Comparison of ENCODE assay signal across 8 cellular contexts in genomic region chr17:75764711-75765421, GRCh38. TPM values are rescaled to one million over a fixed set of nuclear protein-coding genes. Genes with fewer than 3 reads are reported as not detected.
DNase-seq lines count a peak whose midpoint lies in the region; ATAC-seq and TF ChIP-seq lines count a peak whose summit lies in the region.

GALK1 (minus strand) TSS chr17:75765192; CDS start chr17:75765136, 56 bp downstream.

- H3K4me3 Mint-ChIP-seq in activated CD4-positive, alpha-beta T cell treated with anti-CD3 and anti-CD28 coated beads, Interleukin-2, amount 10 ng/mL, durations not matched to agents 7 days and 5 days, result peak within 1 kb of the TSS; percentile 77

- H3K9me3 Mint-ChIP-seq in activated CD4-positive, alpha-beta T cell treated with anti-CD3 and anti-CD28 coated beads, Interleukin-2, amount 10 ng/mL, durations not matched to agents 7 days and 5 days, result no peaks in the 10 kb centered on the region

- peak; percentile 61 for ATAC-seq in HG02588 (IDR thresholded peaks at IDR 0.05; ENCODE audit: unreplicated experiment)

- WGBS in lower leg skin, 2 donors, result 0 to 1% methylated on average over 18 to 33 of the region's 71 CpGs

- intact Hi-C loops in lower leg skin (cut with DNase I; ENCODE audit: low total_unique reads), result no loop called here

- H3K27ac Mint-ChIP-seq in activated CD4-positive, alpha-beta T cell treated with anti-CD3 and anti-CD28 coated beads, Interleukin-2, amount 10 ng/mL, durations not matched to agents 7 days and 5 days, result peak within 1 kb of the TSS; percentile 71

- peaks cover 15% of the 10 kb centered on the region for H3K4me1 Mint-ChIP-seq in activated CD4-positive, alpha-beta T cell treated with anti-CD3 and anti-CD28 coated beads, Interleukin-2, amount 10 ng/mL, durations not matched to agents 7 days and 5 days

- H3K27me3 Mint-ChIP-seq in activated CD4-positive, alpha-beta T cell treated with anti-CD3 and anti-CD28 coated beads, Interleukin-2, amount 10 ng/mL, durations not matched to agents 7 days and 5 days, result no peaks in the 10 kb centered on the region

- CTCF ChIA-PET in activated CD4-positive, alpha-beta T cell treated with anti-CD3 and anti-CD28 coated beads, Interleukin-2, amount 10 ng/mL, durations not matched to agents 7 days and 5 days (lab: Charles Lee), result interaction anchor here (0.5 to 5.9 kb wide), 20 partner anchors 9 to 244 kb away, joined by 3 to 64 read pairs (median 4); partner anchors contain the start of genes SMIM5, TRIM47, TRIM65 and UNK

- DNase-seq in NCI-H460 (ENCODE audit: extremely low read depth, low read depth) (no peak), dermis microvascular lymphatic vessel endothelial cell (ENCODE audit: low read depth in 2 of 2) (peak in 1 of 2 donors; percentile 68), lower leg skin (ENCODE audit: low spot score in 2 of 2) (peak in 1 of 2 donors; percentile 95), NCI-H446 treated with DMSO at 0.1 percent for 48 hours (lab: John Stamatoyannopoulos, UW) (no peak)
- peak; percentile 76 for DNase-seq in activated CD4-positive, alpha-beta T cell treated with anti-CD3 and anti-CD28 coated beads, Interleukin-2, amount 10 ng/mL, durations not matched to agents 7 days and 5 days
- DNase-seq in stimulated activated CD4-positive, alpha-beta T cell treated with anti-CD3 and anti-CD28 coated beads, Interleukin-4, amount 100 ng/mL, for 48 hours (ENCODE audit: low read depth in 2 of 2), result peak; percentile 67 to 73

- peaks cover 3% of the 10 kb centered on the region for H3K36me3 Mint-ChIP-seq in activated CD4-positive, alpha-beta T cell treated with anti-CD3 and anti-CD28 coated beads, Interleukin-2, amount 10 ng/mL, durations not matched to agents 7 days and 5 days (ENCODE audit: low read depth)

- TF ChIP-seq CTCF in GM12875 (IDR thresholded peaks at IDR 0.05; ENCODE audit: borderline replicate concordance, insufficient read depth, low read depth, low read length), result peak; percentile 70
- no peak for TF ChIP-seq CTCF in lower leg skin (IDR thresholded peaks at IDR 0.05)

- H3K4me3 ChIP-seq in GM12875 (ENCODE audit: low read depth, low read length), result peak within 1 kb of the TSS; percentile 66
- peak within 1 kb of the TSS; percentile 53 for H3K4me3 ChIP-seq in lower leg skin (ENCODE audit: low read depth, poor library complexity, severe bottlenecking)

- TF ChIP-seq POLR2A in lower leg skin (IDR thresholded peaks at IDR 0.05), result no peak

- POLR2A ChIA-PET in activated CD4-positive, alpha-beta T cell treated with anti-CD3 and anti-CD28 coated beads, Interleukin-2, amount 10 ng/mL, durations not matched to agents 7 days and 5 days (lab: Charles Lee), result interaction anchor here (1.0 to 2.1 kb wide), 4 partner anchors 11 to 91 kb away, joined by 5 to 10 read pairs (median 8); partner anchors contain the start of gene WBP2

RNA-seq across cellular contexts. Expression of gene GALK1, which starts in this region (rescaled TPM):
- total RNA-seq in NCI-H460 (2014; rRNA removed; shearing (Covaris generic)), result 21.6 and 23.1 TPM in 2 replicates
- polyA plus RNA-seq in NCI-H460 (2014; cell fraction: nucleus; rRNA removed), result 57.3 and 86.7 TPM in 2 replicates
- 10 to 100 TPM; 40.9 to 44.7 TPM for total RNA-seq in activated CD4-positive, alpha-beta T cell treated with anti-CD3 and anti-CD28 coated beads, Interleukin-2, amount 10 ng/mL, durations not matched to agents 7 days and 5 days
- total RNA-seq in dermis microvascular lymphatic vessel endothelial cell (85.7 and 96.2 TPM in 2 replicates), lower leg skin (10 to 100 TPM; 20.6 to 31.0 (median 28.9) TPM)

Comparison
In these comparisons a context has a peak if more than half of its experiments do, and no peak if none do; other contexts are left out.
1. DNase-seq: peak in activated CD4-positive, alpha-beta T cell treated with anti-CD3 and anti-CD28 coated beads, Interleukin-2, amount 10 ng/mL, durations not matched to agents 7 days and 5 days (single experiment) and stimulated activated CD4-positive, alpha-beta T cell treated with anti-CD3 and anti-CD28 coated beads, Interleukin-4, amount 100 ng/mL, for 48 hours (2 of 2); none in NCI-H460 (single experiment) and NCI-H446 treated with DMSO at 0.1 percent for 48 hours (single experiment).